In the genomic region with DNA sequence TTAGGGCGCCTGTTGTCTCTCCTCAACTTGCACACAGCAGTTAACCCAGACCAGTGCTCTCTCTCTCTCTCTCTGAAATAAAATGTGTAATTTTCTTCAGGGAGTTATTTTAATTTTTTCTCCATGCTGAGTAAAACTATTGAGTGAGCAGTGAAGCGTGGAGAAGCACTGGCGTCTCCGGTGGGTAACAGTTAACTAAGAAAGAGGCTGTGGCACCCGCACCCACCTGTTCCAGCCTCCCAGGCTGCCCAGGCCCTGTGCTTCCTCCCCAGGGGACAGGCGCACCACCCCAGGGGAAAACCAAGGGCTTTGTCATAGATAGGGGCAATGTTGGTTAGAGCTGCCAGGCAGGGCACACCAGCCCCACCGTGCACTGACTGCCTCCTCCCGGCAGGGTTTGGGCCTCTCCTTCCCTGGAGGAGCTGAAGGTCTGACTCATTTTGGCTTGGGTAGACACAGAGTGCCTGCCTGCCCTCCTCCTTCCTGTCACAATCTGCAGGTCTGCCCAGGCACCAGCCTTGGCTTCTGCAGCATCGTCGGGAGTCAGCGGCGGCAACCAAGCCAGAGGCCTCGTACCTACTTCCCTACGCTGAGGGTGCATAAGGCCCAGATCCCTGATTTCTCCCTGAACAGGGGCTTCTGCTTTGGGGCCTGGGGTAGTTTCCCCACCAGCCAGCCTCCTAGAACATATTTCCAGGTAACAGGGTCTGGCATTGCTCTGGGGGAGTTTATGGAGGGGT, we compare ENCODE assay signal across 12 cellular contexts. TPM values are rescaled to one million over a fixed set of nuclear protein-coding genes. Genes with fewer than 3 reads are reported as not detected.
DNase-seq lines count a peak whose midpoint lies in the region; ATAC-seq, FAIRE-seq and TF ChIP-seq lines count a peak whose summit lies in the region.
"Had no signal": no experiment of that assay in that cellular context is flagged by ENCODE, and none has a peak within 500 bp of the region (broad histone marks: within the 10 kb centered on the region; RNA-seq: fewer than 3 reads in every experiment).

No MANE protein-coding gene starts in this region.

- H3K27me3 ChIP-seq in MG63, result no peaks in the 10 kb centered on the region
- peaks cover 64% of the 10 kb centered on the region for H3K27me3 ChIP-seq in bronchial epithelial cell (ENCODE audit: control insufficient read depth, insufficient read depth, low read length)
- H3K27me3 ChIP-seq in spleen (replicated peaks in 1 of 7), result peaks cover 3 to 100% (median 90%) of the 10 kb centered on the region in 7 donors

- H3K4me1 ChIP-seq in spleen, result peaks cover 5 to 28% (median 22%) of the 10 kb centered on the region in 6 donors

- H3K4me1 Mint-ChIP-seq in effector memory CD8-positive, alpha-beta T cell (ENCODE audit: low read depth in 2 of 2), result peaks cover 13 to 17% of the 10 kb centered on the region in 2 donors

- peak; percentile 54 for DNase-seq in NCI-H2171 treated with DMSO at 0.1 percent for 48 hours (lab: John Stamatoyannopoulos, UW)
- DNase-seq in NCI-H2171 (lab: John Stamatoyannopoulos, UW), result no peak
- DNase-seq in MG63, result peak; percentile 84
- peak; percentile 15 for DNase-seq in bronchial epithelial cell (ENCODE audit: low read depth)
- peak; percentile 62 for DNase-seq in spleen
- DNase-seq in activated T-cell treated with anti-CD3 and anti-CD28 coated beads, Interleukin-2, amount 50 U/mL, for 1 hour, result no peak
- no peak for DNase-seq in effector memory CD8-positive, alpha-beta T cell
- DNase-seq in NCI-H1694 (lab: John Stamatoyannopoulos, UW), result no peak
- DNase-seq: NCI-H1048, T-helper 17 cell had no signal

- peaks cover 71 to 100% of the 10 kb centered on the region in 2 donors for H3K27me3 Mint-ChIP-seq in effector memory CD8-positive, alpha-beta T cell

- no peak for TF ChIP-seq POLR2A in spleen (IDR thresholded peaks at IDR 0.05)

- TF ChIP-seq CTCF in bronchial epithelial cell (IDR thresholded peaks at IDR 0.05; ENCODE audit: insufficient read depth, low read length, severe bottlenecking) (no peak), spleen (IDR thresholded peaks at IDR 0.05 in 8 of 11, conservative IDR thresholded peaks at IDR 0.05 in 3 of 11) (no peak)

- H3K4me3 ChIP-seq in MG63 (no peak overlapping the region), bronchial epithelial cell (ENCODE audit: low read depth, low read length) (no peak overlapping the region), spleen (no peak overlapping the region)
- H3K4me3 ChIP-seq: upper lobe of left lung had no signal

- H3K9me3 ChIP-seq in MG63 (no peaks in the 10 kb centered on the region), spleen (peaks cover 0 to 11% (median 5%) of the 10 kb centered on the region in 8 donors)

- H3K36me3 ChIP-seq in MG63, result peaks cover 17% of the 10 kb centered on the region
- H3K36me3 ChIP-seq in bronchial epithelial cell (ENCODE audit: control insufficient read depth, insufficient read depth, low read length), result no peaks in the 10 kb centered on the region
- no peaks in the 10 kb centered on the region for H3K36me3 ChIP-seq in spleen
- H3K36me3 ChIP-seq: upper lobe of left lung had no signal

- H3K27ac Mint-ChIP-seq in effector memory CD8-positive, alpha-beta T cell, result no peak overlapping the region
- H3K27ac Mint-ChIP-seq: T-helper 17 cell had no signal

- intact Hi-C loops in spleen (cut with DNase I; ENCODE audit: low total_unique reads), result no loop called here

- 55 to 69% (median 62%) methylated on average over 14 of the region's 14 CpGs for WGBS in spleen, 5 donors

- no peak overlapping the region for H3K4me3 Mint-ChIP-seq in effector memory CD8-positive, alpha-beta T cell
- H3K4me3 Mint-ChIP-seq: T-helper 17 cell had no signal

- no peak overlapping the region for H3K27ac ChIP-seq in spleen
- H3K27ac ChIP-seq: upper lobe of left lung had no signal

- no peak for ATAC-seq in effector memory CD8-positive, alpha-beta T cell (replicated peaks)
- ATAC-seq: T-helper 17 cell had no signal

- no peaks in the 10 kb centered on the region for H3K9me3 Mint-ChIP-seq in effector memory CD8-positive, alpha-beta T cell

- H3K36me3 Mint-ChIP-seq in effector memory CD8-positive, alpha-beta T cell (ENCODE audit: insufficient read depth), result peaks cover 18% of the 10 kb centered on the region

- FAIRE-seq in bronchial epithelial cell (lab: Jason Lieb, UNC), result no peak
- FAIRE-seq: endometrium had no signal

RNA-seq across cellular contexts. Expression of a gene that starts 3.9 kb away (rescaled TPM):
- not detected in 2 replicates for total RNA-seq in MG63 (2014; rRNA removed; shearing (Covaris generic); ENCODE audit: low replicate concordance)
- not detected in 2 replicates for total RNA-seq in bronchial epithelial cell
- total RNA-seq in spleen, result not detected
- under 1 TPM in 1 of 3 donors, not detected in 2; 0.06 TPM for polyA plus RNA-seq in spleen
- total RNA-seq: T-helper 17 cell had no signal

RNA-seq across cellular contexts. Expression of a gene that starts 8.6 kb away (rescaled TPM):
- total RNA-seq in MG63 (2014; rRNA removed; shearing (Covaris generic); ENCODE audit: low replicate concordance), result 4.9 and 5.3 TPM in 2 replicates
- total RNA-seq in bronchial epithelial cell (not detected in 2 replicates), spleen (under 1 TPM in 4 of 7 donors, not detected in 3; 0.19 to 0.52 (median 0.34) TPM)
- polyA plus RNA-seq in spleen, result under 1 TPM in 2 of 3 donors, not detected in 1; 0.11 to 0.16 TPM
- total RNA-seq: T-helper 17 cell had no signal

RNA-seq across cellular contexts. Expression of a gene that starts 16.8 kb away (rescaled TPM):
- total RNA-seq in MG63 (2014; rRNA removed; shearing (Covaris generic); ENCODE audit: low replicate concordance), result 2.3 and 5.2 TPM in 2 replicates
- total RNA-seq in bronchial epithelial cell, result not detected in 2 replicates
- 1 to 10 TPM in 4 of 7 donors, under 1 TPM in 3; 0.68 to 2.1 (median 1.4) TPM for total RNA-seq in spleen
- polyA plus RNA-seq in spleen, result 1 to 10 TPM in 2 of 3 donors, under 1 TPM in 1; 0.49 to 2.6 (median 1.8) TPM
- total RNA-seq: T-helper 17 cell had no signal

RNA-seq across cellular contexts. Expression of a gene that starts 28.0 kb away (rescaled TPM):
- total RNA-seq in MG63 (2014; rRNA removed; shearing (Covaris generic); ENCODE audit: low replicate concordance), result 0.10 and 0.13 TPM in 2 replicates
- total RNA-seq in bronchial epithelial cell, result not detected in 2 replicates
- total RNA-seq in spleen, result not detected
- polyA plus RNA-seq in spleen, result under 1 TPM in 2 of 3 donors, not detected in 1; 0.04 to 0.10 TPM
- total RNA-seq: T-helper 17 cell, upper lobe of left lung had no signal

RNA-seq across cellular contexts. Expression of a gene that starts 36.8 kb away (rescaled TPM):
- 1.9 and 7.9 TPM in 2 replicates for total RNA-seq in MG63 (2014; rRNA removed; shearing (Covaris generic); ENCODE audit: low replicate concordance)
- total RNA-seq in bronchial epithelial cell (not detected in 2 replicates), spleen (not detected)
- under 1 TPM in 1 of 3 donors, not detected in 2; 0.05 TPM for polyA plus RNA-seq in spleen
- total RNA-seq: T-helper 17 cell had no signal

Comparison
In these comparisons a context has a peak if more than half of its experiments do, and no peak if none do; other contexts are left out.
1. DNase-seq: peak in NCI-H2171 treated with DMSO at 0.1 percent for 48 hours (single experiment), MG63 (single experiment), bronchial epithelial cell (single experiment) and spleen (single experiment); none in NCI-H2171 (single experiment), activated T-cell treated with anti-CD3 and anti-CD28 coated beads, Interleukin-2, amount 50 U/mL, for 1 hour (single experiment), effector memory CD8-positive, alpha-beta T cell (0 of 3) and NCI-H1694 (single experiment).